8 cellular contexts compared by ENCODE assay signal in the genomic region with DNA sequence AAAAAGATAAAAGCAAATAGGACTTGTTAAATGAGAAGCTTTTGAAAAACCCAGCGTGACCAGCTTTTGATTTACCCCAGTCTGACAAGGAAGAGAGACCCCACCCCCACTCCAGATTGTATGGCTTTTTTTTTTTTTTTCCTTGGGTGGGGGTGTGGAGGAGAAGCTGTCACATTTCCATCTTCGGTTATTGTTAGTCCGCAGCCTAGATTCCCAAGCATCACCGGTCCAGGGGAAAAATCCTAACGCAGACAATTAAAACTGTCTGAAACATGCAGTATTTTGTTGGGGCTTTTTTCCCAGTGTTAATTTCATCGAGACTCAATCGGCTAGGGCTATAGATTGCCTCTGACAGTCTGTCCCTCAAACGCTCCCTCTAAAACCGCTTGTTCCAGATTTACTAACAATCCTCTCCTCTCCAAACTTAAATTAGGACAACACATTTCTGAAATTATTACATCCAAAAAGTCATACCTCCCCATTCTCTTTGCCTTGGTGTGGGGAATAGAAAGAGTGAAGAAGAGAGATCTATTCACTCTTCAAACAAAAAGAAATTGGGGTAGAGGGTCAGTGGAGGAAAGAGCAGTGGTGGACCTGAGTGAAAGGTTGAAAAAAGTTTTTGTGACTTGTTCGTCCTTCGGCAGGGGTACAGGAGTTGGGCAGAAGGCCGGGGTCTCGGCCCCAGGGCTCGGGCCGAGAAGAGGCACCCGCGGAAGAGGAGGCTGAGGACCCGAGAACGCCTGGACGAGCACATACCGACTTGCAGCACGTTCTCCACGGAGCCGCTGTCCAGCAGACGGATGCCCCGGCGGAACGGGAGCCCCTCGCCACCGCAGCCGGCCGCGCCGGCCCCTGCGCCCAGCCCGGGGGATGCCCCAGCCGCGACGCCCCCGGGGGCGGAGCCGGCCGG. TPM values are rescaled to one million over a fixed set of nuclear protein-coding genes. Genes with fewer than 3 reads are reported as not detected.
DNase-seq lines count a peak whose midpoint lies in the region; ATAC-seq and TF ChIP-seq lines count a peak whose summit lies in the region.

No MANE protein-coding gene starts in this region.

- DNase-seq in GM12864 (ENCODE audit: low read depth): no peak
- DNase-seq in chondrocyte (ENCODE audit: low spot score): no peak
- DNase-seq in stimulated activated CD8-positive, alpha-beta memory T cell treated with anti-CD3 and anti-CD28 coated beads, Interleukin-4, amount 100 ng/mL, for 48 hours: peak; percentile 32
- DNase-seq in mesenteric fat pad (ENCODE audit: low spot score): no peak

- no peak overlapping the region for H2AFZ ChIP-seq in SU-DHL-6 (ENCODE audit: low read depth, low read length, severe bottlenecking)

- H3K9me3 ChIP-seq in SU-DHL-6 (ENCODE audit: insufficient read depth, low read length): no peaks in the 10 kb centered on the region

- H4K20me1 ChIP-seq in SU-DHL-6 (ENCODE audit: low read depth, low read length): no peaks in the 10 kb centered on the region

- no peak overlapping the region for H3K27ac ChIP-seq in SU-DHL-6 (ENCODE audit: low read depth, low read length)
- H3K27ac ChIP-seq in layer of hippocampus (ENCODE audit: low read depth, low read length): peak overlapping the region; percentile 30

- H3K36me3 Mint-ChIP-seq in chondrocyte (ENCODE audit: low read depth): no peaks in the 10 kb centered on the region

- H3K36me3 ChIP-seq in SU-DHL-6 (ENCODE audit: low read length): no peaks in the 10 kb centered on the region

- ATAC-seq in HG03520 (IDR thresholded peaks at IDR 0.05; ENCODE audit: unreplicated experiment): peak; percentile 19
- no peak for ATAC-seq in HG03521 (IDR thresholded peaks at IDR 0.05; ENCODE audit: unreplicated experiment)

- H3K27me3 Mint-ChIP-seq in chondrocyte (ENCODE audit: low read depth): peaks cover 36% of the 10 kb centered on the region

- H3K27me3 ChIP-seq in SU-DHL-6 (ENCODE audit: low read length) (no peaks in the 10 kb centered on the region), layer of hippocampus (ENCODE audit: control insufficient read depth, insufficient read depth, low read length) (no peaks in the 10 kb centered on the region)

- peak overlapping the region; percentile 78 for H3K4me3 Mint-ChIP-seq in chondrocyte (ENCODE audit: unreplicated experiment)

- peak overlapping the region; percentile 31 for H3K4me2 ChIP-seq in SU-DHL-6 (ENCODE audit: low read depth, low read length, poor library complexity, severe bottlenecking)

- no peaks in the 10 kb centered on the region for H3K9me3 Mint-ChIP-seq in chondrocyte (ENCODE audit: low read depth)

- peaks cover 13% of the 10 kb centered on the region for H3K4me1 Mint-ChIP-seq in chondrocyte (ENCODE audit: low read depth)

- no peak for TF ChIP-seq CTCF in GM12864 (IDR thresholded peaks at IDR 0.05; ENCODE audit: low read depth, low read length, missing control alignments)
- no peak for TF ChIP-seq CTCF in SU-DHL-6 (IDR thresholded peaks at IDR 0.05; ENCODE audit: insufficient read depth, low read length, poor library complexity, severe bottlenecking)
- TF ChIP-seq CTCF in chondrocyte (IDR thresholded peaks at IDR 0.05): no peak

- H3K79me2 ChIP-seq in SU-DHL-6 (ENCODE audit: insufficient read depth, low read length): no peaks in the 10 kb centered on the region

- no peaks in the 10 kb centered on the region for H3K9me2 ChIP-seq in SU-DHL-6 (replicated peaks; ENCODE audit: insufficient read depth, low read length)

- H3K4me3 ChIP-seq in GM12864 (ENCODE audit: low read depth, low read length): peak overlapping the region; percentile 70; the same call in 1 of the 2 replicates
- H3K4me3 ChIP-seq in SU-DHL-6 (ENCODE audit: insufficient read depth, low read length, poor library complexity, severe bottlenecking): no peak overlapping the region

- no peak overlapping the region for H3K27ac Mint-ChIP-seq in chondrocyte (ENCODE audit: unreplicated experiment)

- H3K9ac ChIP-seq in SU-DHL-6 (ENCODE audit: low read length): no peak overlapping the region

- H3F3A ChIP-seq in SU-DHL-6 (ENCODE audit: insufficient read depth): 0 out of 2 replicates have a peak, but pooled peaks cover 4% of the 10 kb centered on the region

RNA-seq across cellular contexts. Expression of a gene that starts 1.1 kb away (rescaled TPM):
- 0.51 to 1.1 TPM (median 1.0 TPM) in 3 replicates for total RNA-seq in chondrocyte
- total RNA-seq in mesenteric fat pad: 0.42 TPM
